In the genomic region with DNA sequence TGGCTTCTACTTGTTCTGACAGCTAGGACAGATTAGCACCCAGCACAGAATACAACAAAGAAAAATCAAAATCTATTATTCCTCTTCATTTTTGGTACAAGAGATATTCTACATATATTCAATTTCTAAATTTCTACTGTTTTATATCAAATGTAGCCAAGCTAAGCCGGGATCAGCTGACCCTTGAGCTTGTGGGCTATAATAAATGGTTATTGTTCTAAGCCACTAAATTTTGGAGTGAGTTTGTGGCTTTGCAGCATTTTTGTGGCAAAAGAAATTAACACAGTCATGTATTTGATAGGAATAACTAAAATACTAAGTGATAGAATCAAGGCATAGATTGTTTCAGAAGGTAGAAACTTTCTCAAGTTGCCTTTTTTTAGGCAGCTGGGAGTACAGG, we compare ENCODE assay signal across 21 cellular contexts. TPM values are rescaled to one million over a fixed set of nuclear protein-coding genes. Genes with fewer than 3 reads are reported as not detected.
DNase-seq lines count a peak whose midpoint lies in the region; ATAC-seq, FAIRE-seq and TF ChIP-seq lines count a peak whose summit lies in the region.
"Had no signal": no experiment of that assay in that cellular context is flagged by ENCODE, and none has a peak within 500 bp of the region (broad histone marks: within the 10 kb centered on the region; RNA-seq: fewer than 3 reads in every experiment).

No MANE protein-coding gene starts in this region.

- no peaks in the 10 kb centered on the region for H3F3A ChIP-seq in GM23338 (replicated peaks; ENCODE audit: low read depth)

- H3K79me2 ChIP-seq in GM23338 (replicated peaks; ENCODE audit: insufficient read depth) (peaks cover 100% of the 10 kb centered on the region), keratinocyte (ENCODE audit: control insufficient read depth, insufficient read depth, low read length) (peaks cover 94% of the 10 kb centered on the region)

- H3K27ac Mint-ChIP-seq in GM23338: no peak overlapping the region
- no peak overlapping the region for H3K27ac Mint-ChIP-seq in activated CD4-positive, alpha-beta T cell treated with anti-CD3 and anti-CD28 coated beads for 36 hours
- H3K27ac Mint-ChIP-seq in CD4-positive, alpha-beta memory T cell: no peak overlapping the region
- H3K27ac Mint-ChIP-seq: CD8-positive, alpha-beta memory T cell had no signal

- no peak overlapping the region for H3K4me3 Mint-ChIP-seq in GM23338
- no peak overlapping the region for H3K4me3 Mint-ChIP-seq in activated CD4-positive, alpha-beta T cell treated with anti-CD3 and anti-CD28 coated beads for 36 hours
- H3K4me3 Mint-ChIP-seq in CD4-positive, alpha-beta memory T cell: no peak overlapping the region
- H3K4me3 Mint-ChIP-seq: CD8-positive, alpha-beta memory T cell had no signal

- POLR2A ChIA-PET in activated CD4-positive, alpha-beta T cell treated with anti-CD3 and anti-CD28 coated beads for 36 hours (lab: Charles Lee): no interaction called here
- POLR2A ChIA-PET in CD4-positive, alpha-beta memory T cell (lab: Charles Lee; ENCODE audit: partially characterized antibody): no interaction called here

- H3K9me3 Mint-ChIP-seq in GM23338: no peaks in the 10 kb centered on the region
- no peaks in the 10 kb centered on the region for H3K9me3 Mint-ChIP-seq in activated CD4-positive, alpha-beta T cell treated with anti-CD3 and anti-CD28 coated beads for 36 hours (ENCODE audit: low read depth)
- H3K9me3 Mint-ChIP-seq in CD4-positive, alpha-beta memory T cell: no peaks in the 10 kb centered on the region
- H3K9me3 Mint-ChIP-seq: CD8-positive, alpha-beta memory T cell had no signal

- H3K27me3 ChIP-seq in GM23338 (ENCODE audit: insufficient read depth): no peaks in the 10 kb centered on the region
- H3K27me3 ChIP-seq in keratinocyte (ENCODE audit: control insufficient read depth, extremely low read depth, insufficient read depth, low read length): no peaks in the 10 kb centered on the region
- H3K27me3 ChIP-seq in CD4-positive, alpha-beta memory T cell (ENCODE audit: insufficient read depth, low read length): no peaks in the 10 kb centered on the region
- H3K27me3 ChIP-seq: BLaER1 treated with 17β-estradiol and CSF1 and Interleukin-3, amounts not matched to agents 10 nM and 100 nM had no signal

- TF ChIP-seq CTCF in GM23338 (conservative IDR thresholded peaks at IDR 0.05; ENCODE audit: low read depth in 2 of 2) (no peak), keratinocyte (optimal IDR thresholded peaks at IDR 0.05 in 1 of 3, IDR thresholded peaks at IDR 0.05 in 1 of 3, conservative IDR thresholded peaks at IDR 0.05 in 1 of 3; ENCODE audit: extremely low read depth in 1 of 3, insufficient read depth in 2 of 3, low read length in 3 of 3) (no peak)

- no peaks in the 10 kb centered on the region for H3K36me3 Mint-ChIP-seq in GM23338 (ENCODE audit: low read depth)
- H3K36me3 Mint-ChIP-seq in activated CD4-positive, alpha-beta T cell treated with anti-CD3 and anti-CD28 coated beads for 36 hours (ENCODE audit: low read depth): no peaks in the 10 kb centered on the region
- H3K36me3 Mint-ChIP-seq in CD4-positive, alpha-beta memory T cell: no peaks in the 10 kb centered on the region
- H3K36me3 Mint-ChIP-seq: CD8-positive, alpha-beta memory T cell had no signal

- FAIRE-seq in keratinocyte (lab: Jason Lieb, UNC): no peak
- FAIRE-seq: A204.1 had no signal

- H4K20me1 ChIP-seq in GM23338 (replicated peaks; ENCODE audit: insufficient read depth): peaks cover 43% of the 10 kb centered on the region
- peaks cover 4% of the 10 kb centered on the region for H4K20me1 ChIP-seq in keratinocyte (ENCODE audit: control insufficient read depth, extremely low read depth, insufficient read depth, low read length)

- H3K4me1 ChIP-seq in GM23338 (ENCODE audit: insufficient read depth) (peaks cover 81% of the 10 kb centered on the region), keratinocyte (ENCODE audit: control insufficient read depth, extremely low read depth, insufficient read depth, low read length) (peaks cover 33% of the 10 kb centered on the region)
- no peaks in the 10 kb centered on the region for H3K4me1 ChIP-seq in CD4-positive, alpha-beta memory T cell (ENCODE audit: insufficient read depth, low read length)

- dilution Hi-C loops in keratinocyte (cut with MboI; ENCODE audit: extremely low pct_ligation_motif_present, low sequenced_read_pairs): no loop called here

- H3K4me2 ChIP-seq in GM23338 (no peak overlapping the region), keratinocyte (ENCODE audit: control insufficient read depth, extremely low read depth, insufficient read depth, low read depth, low read length) (no peak overlapping the region)

- H3K9me2 ChIP-seq in GM23338 (ENCODE audit: insufficient read depth): no peaks in the 10 kb centered on the region

- CTCF ChIA-PET in activated CD4-positive, alpha-beta T cell treated with anti-CD3 and anti-CD28 coated beads for 36 hours (lab: Charles Lee): no interaction called here
- CTCF ChIA-PET in CD4-positive, alpha-beta memory T cell (lab: Charles Lee; ENCODE audit: partially characterized antibody): interaction anchor here (1.5 kb wide), 1 partner anchor 10 kb away, joined by 4 read pairs; no protein-coding TSS in a partner anchor

- H3K4me3 ChIP-seq in GM23338: no peak overlapping the region
- H3K4me3 ChIP-seq in keratinocyte (ENCODE audit: control insufficient read depth in 2 of 3, extremely low read depth in 1 of 3, insufficient read depth in 2 of 3, low read depth in 1 of 3, low read length in 3 of 3): no peak overlapping the region
- no peak overlapping the region for H3K4me3 ChIP-seq in CD4-positive, alpha-beta memory T cell (ENCODE audit: low read length in 2 of 2)
- H3K4me3 ChIP-seq: BLaER1 treated with 17β-estradiol and CSF1 and Interleukin-3, amounts not matched to agents 10 nM and 100 nM had no signal

- ATAC-seq in GM23338: no peak
- no peak for ATAC-seq in activated CD4-positive, alpha-beta T cell treated with anti-CD3 and anti-CD28 coated beads for 36 hours

- H3K36me3 ChIP-seq in GM23338 (ENCODE audit: insufficient read depth) (no peaks in the 10 kb centered on the region), keratinocyte (ENCODE audit: control insufficient read depth in 2 of 2, extremely low read depth in 1 of 2, insufficient read depth in 2 of 2, low read length in 2 of 2) (peaks cover 0 to 3% of the 10 kb centered on the region in 2 experiments)
- no peaks in the 10 kb centered on the region for H3K36me3 ChIP-seq in CD4-positive, alpha-beta memory T cell (ENCODE audit: insufficient read depth, low read length)

- no peak for DNase-seq in GM23338 (ENCODE audit: low spot score)
- no peak for DNase-seq in keratinocyte (ENCODE audit: low read depth, low spot score)
- DNase-seq in superior temporal gyrus (ENCODE audit: extremely low spot score): peak; percentile 60
- no peak for DNase-seq in NOMO-1 treated with dmso at 0.1 percent for 144 hours (lab: John Stamatoyannopoulos, UW; ENCODE audit: unreplicated experiment)
- no peak for DNase-seq in activated CD4-positive, alpha-beta T cell treated with anti-CD3 and anti-CD28 coated beads for 36 hours
- DNase-seq in CD4-positive, alpha-beta memory T cell: no peak
- DNase-seq: CD8-positive, alpha-beta memory T cell; DMS53; KG1; MV-4-11; NCI-H1417; NCI-H187; NCI-H2107; NCI-H226; NCI-H524; NCI-H82; RPMI8226; SIG-M5 had no signal

- peaks cover 7% of the 10 kb centered on the region for H3K27me3 Mint-ChIP-seq in GM23338 (ENCODE audit: insufficient read depth, low read depth, poor library complexity)
- H3K27me3 Mint-ChIP-seq in activated CD4-positive, alpha-beta T cell treated with anti-CD3 and anti-CD28 coated beads for 36 hours: no peaks in the 10 kb centered on the region
- no peaks in the 10 kb centered on the region for H3K27me3 Mint-ChIP-seq in CD4-positive, alpha-beta memory T cell
- H3K27me3 Mint-ChIP-seq: CD8-positive, alpha-beta memory T cell had no signal

- H3K27ac ChIP-seq in GM23338 (ENCODE audit: low read depth): peak overlapping the region; percentile 53
- H3K27ac ChIP-seq in angular gyrus (ENCODE audit: low read depth, low read length): peak overlapping the region; percentile 73
- peak overlapping the region; percentile 47 for H3K27ac ChIP-seq in keratinocyte (ENCODE audit: control insufficient read depth, insufficient read depth, low read length)
- H3K27ac ChIP-seq in CD4-positive, alpha-beta memory T cell (ENCODE audit: low read depth, low read length): no peak overlapping the region
- H3K27ac ChIP-seq: BLaER1 treated with 17β-estradiol and CSF1 and Interleukin-3, amounts not matched to agents 10 nM and 100 nM had no signal

- intact Hi-C loops in activated CD4-positive, alpha-beta T cell treated with anti-CD3 and anti-CD28 coated beads for 36 hours (cut with DNase I, micrococcal nuclease): no loop called here
- intact Hi-C loops in CD4-positive, alpha-beta memory T cell (cut with micrococcal nuclease): no loop called here

- H3K4me1 Mint-ChIP-seq in GM23338: peaks cover 87% of the 10 kb centered on the region
- H3K4me1 Mint-ChIP-seq in activated CD4-positive, alpha-beta T cell treated with anti-CD3 and anti-CD28 coated beads for 36 hours: peaks cover 18% of the 10 kb centered on the region
- peaks cover 7 to 19% (median 10%) of the 10 kb centered on the region in 4 donors for H3K4me1 Mint-ChIP-seq in CD4-positive, alpha-beta memory T cell
- H3K4me1 Mint-ChIP-seq: CD8-positive, alpha-beta memory T cell had no signal

- H3K9me1 ChIP-seq in keratinocyte (ENCODE audit: control insufficient read depth, extremely low read depth, insufficient read depth, low read length): no peaks in the 10 kb centered on the region

- H2AFZ ChIP-seq in GM23338: no peak overlapping the region
- no peak overlapping the region for H2AFZ ChIP-seq in keratinocyte (ENCODE audit: control insufficient read depth, low read length)

- no peaks in the 10 kb centered on the region for H3K9me3 ChIP-seq in keratinocyte (ENCODE audit: control insufficient read depth, low read depth, low read length)
- no peaks in the 10 kb centered on the region for H3K9me3 ChIP-seq in CD4-positive, alpha-beta memory T cell (ENCODE audit: control insufficient read depth in 1 of 2, low read length in 2 of 2)
- H3K9me3 ChIP-seq: BLaER1 treated with 17β-estradiol and CSF1 and Interleukin-3, amounts not matched to agents 10 nM and 100 nM had no signal

- H3K9ac ChIP-seq in keratinocyte (ENCODE audit: control insufficient read depth, extremely low read depth, insufficient read depth, low read length): no peak overlapping the region
- H3K9ac ChIP-seq: BLaER1 treated with 17β-estradiol and CSF1 and Interleukin-3, amounts not matched to agents 10 nM and 100 nM had no signal

RNA-seq across cellular contexts. Expression of gene APP, which starts 50.7 kb away (rescaled TPM):
- total RNA-seq in GM23338 (2014; rRNA removed; shearing (Covaris generic)): 383 and 444 TPM in 2 replicates
- 59.8 and 69.4 TPM in 2 replicates for polyA plus RNA-seq in GM23338 (2016; fragmentation: Nextera tagmentation; extraction: Ambion mirVana)
- 1,015 to 1,448 TPM (median 1,185 TPM) in 3 replicates for polyA plus RNA-seq in keratinocyte
- polyA plus RNA-seq in keratinocyte (2011; ENCODE audit: low read depth): 1,793 TPM
- polyA plus RNA-seq in keratinocyte (2011; cell fraction: cytosol; rRNA removed): 533 and 538 TPM in 2 replicates
- 3,620 and 3,834 TPM in 2 replicates for polyA plus RNA-seq in keratinocyte (2011; cell fraction: nucleus; rRNA removed)
- 892 and 931 TPM in 2 replicates for polyA plus RNA-seq in keratinocyte (2012; ENCODE audit: low replicate concordance)
- 975 to 1,428 TPM (median 1,262 TPM) in 3 replicates for polyA minus RNA-seq in keratinocyte
- polyA minus RNA-seq in keratinocyte (2011; cell fraction: cytosol; rRNA and poly(A)+ RNA removed): 644 TPM
- 2,331 and 3,661 TPM in 2 replicates for polyA minus RNA-seq in keratinocyte (2011; cell fraction: nucleus; rRNA and poly(A)+ RNA removed)
- total RNA-seq in activated CD4-positive, alpha-beta T cell treated with anti-CD3 and anti-CD28 coated beads for 36 hours: 10 to 100 TPM; 59.8 to 71.1 TPM
- total RNA-seq in CD4-positive, alpha-beta memory T cell: 10 to 100 TPM; 53.3 to 57.9 TPM
- 10 to 100 TPM in 1 of 2 donors, 1 to 10 TPM in 1; 4.9 to 15.1 TPM for polyA plus RNA-seq in CD4-positive, alpha-beta memory T cell
